ENCODE assay signal across 10 cellular contexts in the genomic region with DNA sequence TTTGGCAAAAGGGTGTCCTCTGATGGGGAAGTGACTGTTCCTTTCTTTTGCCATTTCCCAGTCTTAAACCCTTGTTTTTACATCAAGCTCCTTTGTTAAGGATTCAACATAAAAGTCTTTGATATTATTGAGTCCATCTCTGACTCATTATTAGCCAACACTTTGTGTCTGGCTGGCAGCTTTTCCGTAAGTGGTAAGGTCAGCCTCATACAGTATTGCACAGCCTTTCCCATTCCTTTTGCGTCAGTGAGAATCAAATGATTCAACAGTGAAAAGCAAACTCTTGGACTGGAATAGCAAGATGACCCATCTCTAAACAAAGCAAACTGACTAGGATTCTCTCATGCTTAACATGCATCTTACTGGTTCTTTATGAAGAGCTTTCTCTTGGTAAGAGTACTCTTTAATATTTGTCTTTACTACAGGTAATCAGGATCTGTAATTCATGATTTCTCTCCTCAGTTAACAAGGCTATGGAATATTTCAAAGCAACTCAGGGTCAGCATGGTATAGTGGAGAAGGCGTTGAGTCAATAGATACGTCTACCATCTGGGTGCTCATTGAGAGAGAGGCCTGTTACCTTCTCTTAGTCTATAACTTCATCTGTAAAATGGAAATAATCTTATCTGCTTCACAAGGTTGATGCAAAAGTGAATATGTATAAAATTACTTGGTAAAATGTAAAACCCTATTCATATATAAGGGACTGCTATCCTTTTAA.
DNase-seq lines count a peak whose midpoint lies in the region; ATAC-seq and TF ChIP-seq lines count a peak whose summit lies in the region.
"Had no signal": no experiment of that assay in that cellular context is flagged by ENCODE, and none has a peak within 500 bp of the region (broad histone marks: within the 10 kb centered on the region; RNA-seq: fewer than 3 reads in every experiment).

No MANE protein-coding gene starts in this region.

- peak in 1 of 2 donors; percentile 32 for TF ChIP-seq POLR2A in adrenal gland (IDR thresholded peaks at IDR 0.05)

- H3K9me3 ChIP-seq in adrenal gland (replicated peaks in 1 of 3) (no peaks in the 10 kb centered on the region), thoracic aorta (no peaks in the 10 kb centered on the region)
- H3K9me3 ChIP-seq: SJCRH30 had no signal

- H3K27ac ChIP-seq in adrenal gland (peak overlapping the region; percentile 32 to 86 (median 56)), thoracic aorta (no peak overlapping the region)
- H3K27ac ChIP-seq: KMS-11, SJCRH30 had no signal

- H3K4me1 ChIP-seq in adrenal gland (replicated peaks in 1 of 2) (peaks cover 0 to 10% of the 10 kb centered on the region in 2 donors), thoracic aorta (ENCODE audit: control insufficient read depth in 1 of 2, low read depth in 2 of 2) (no peaks in the 10 kb centered on the region)

- H3K4me3 ChIP-seq in adrenal gland: peak overlapping the region in 1 of 4 donors; percentile 26
- H3K4me3 ChIP-seq in thoracic aorta: no peak overlapping the region
- H3K4me3 ChIP-seq: SJCRH30 had no signal

- peak; percentile 80 for DNase-seq in HPDE6-E6E7 (ENCODE audit: extremely low spot score)
- peak; percentile 65 to 93 (median 84) for DNase-seq in adrenal gland
- peak; percentile 53 for DNase-seq in left cardiac atrium
- peak; percentile 14 for DNase-seq in thoracic aorta (ENCODE audit: low spot score)
- DNase-seq in cerebellar cortex (ENCODE audit: low spot score): no peak
- DNase-seq: SJCRH30 had no signal

- intact Hi-C loops in adrenal gland (cut with DNase I): no loop called here
- intact Hi-C loops in left cardiac atrium (cut with DNase I): no loop called here

- TF ChIP-seq CTCF in adrenal gland (IDR thresholded peaks at IDR 0.05) (no peak), thoracic aorta (IDR thresholded peaks at IDR 0.05) (no peak)

- 48 to 64% (median 59%) methylated on average over 4 of the region's 4 CpGs for WGBS in adrenal gland, 4 donors

- no peaks in the 10 kb centered on the region for H3K27me3 ChIP-seq in adrenal gland
- no peaks in the 10 kb centered on the region for H3K27me3 ChIP-seq in thoracic aorta (replicated peaks; ENCODE audit: insufficient read depth)
- H3K27me3 ChIP-seq: SJCRH30 had no signal

- H3K36me3 ChIP-seq in adrenal gland (replicated peaks in 1 of 2): no peaks in the 10 kb centered on the region
- no peaks in the 10 kb centered on the region for H3K36me3 ChIP-seq in thoracic aorta
- H3K36me3 ChIP-seq: SJCRH30 had no signal

- ATAC-seq in left cardiac atrium (peak; percentile 84 to 96), thoracic aorta (ENCODE audit: insufficient number of reproducible peaks, low FRiP score, low read depth) (no peak), GM21786 (IDR thresholded peaks at IDR 0.05; ENCODE audit: unreplicated experiment) (no peak), GM19455 (IDR thresholded peaks at IDR 0.05; ENCODE audit: unreplicated experiment) (no peak), HG03175 (IDR thresholded peaks at IDR 0.05; ENCODE audit: unreplicated experiment) (no peak)

Comparison
In these comparisons a context has a peak if more than half of its experiments do, and no peak if none do; other contexts are left out.
1. H3K27ac ChIP-seq: peak in adrenal gland (5 of 5); none in thoracic aorta (0 of 2).
2. ATAC-seq: peak in left cardiac atrium (2 of 2); none in thoracic aorta (single experiment), GM21786 (single experiment), GM19455 (single experiment) and HG03175 (single experiment).